In genomic region chr2:85323351-85323987, GRCh38 we compare ENCODE assay signal across 14 cellular contexts. TPM values are rescaled to one million over a fixed set of nuclear protein-coding genes. Genes with fewer than 3 reads are reported as not detected.
DNase-seq lines count a peak whose midpoint lies in the region; ATAC-seq, FAIRE-seq and TF ChIP-seq lines count a peak whose summit lies in the region.
"Had no signal": no experiment of that assay in that cellular context is flagged by ENCODE, and none has a peak within 500 bp of the region (broad histone marks: within the 10 kb centered on the region; RNA-seq: fewer than 3 reads in every experiment).

No MANE protein-coding gene starts in this region.

- peaks cover 14 to 27% of the 10 kb centered on the region in 2 donors for H3K4me1 ChIP-seq in kidney (ENCODE audit: control insufficient read depth in 1 of 2, insufficient read depth in 1 of 2, low read depth in 1 of 2, low read length in 2 of 2)

- no peak for DNase-seq in activated naive CD4-positive, alpha-beta T cell (lab: John Stamatoyannopoulos, UW)
- DNase-seq in left lobe of liver (ENCODE audit: low spot score) (peak; percentile 68), HPDE6-E6E7 (ENCODE audit: extremely low spot score) (no peak), 8988T (no peak), kidney (no peak)
- DNase-seq: MG63; midbrain; NK-92 treated with Interleukin-12 subunit alpha and Interleukin-12 subunit beta, amount 100 ng/mL, for 24 hours had no signal

- H3K36me3 Mint-ChIP-seq in activated naive CD4-positive, alpha-beta T cell treated with anti-CD3 and anti-CD28 coated beads, Interleukin-2, amount 50 U/mL, for 24 hours = peaks cover 45% of the 10 kb centered on the region
- peaks cover 100% of the 10 kb centered on the region for H3K36me3 Mint-ChIP-seq in activated T-helper 17 cell treated with anti-CD3 and anti-CD28 coated beads, Interleukin-2, amount 50 U/mL, for 72 hours (ENCODE audit: low read depth)

- peak overlapping the region in 1 of 2 donors; percentile 15 for H3K27ac ChIP-seq in kidney (ENCODE audit: low read depth in 2 of 2, low read length in 2 of 2)
- H3K27ac ChIP-seq: tibial artery, VCaP had no signal

- H3K27ac Mint-ChIP-seq in activated naive CD4-positive, alpha-beta T cell treated with anti-CD3 and anti-CD28 coated beads, Interleukin-2, amount 50 U/mL, for 24 hours = peak overlapping the region; percentile 83
- peak overlapping the region; percentile 80 for H3K27ac Mint-ChIP-seq in activated T-helper 17 cell treated with anti-CD3 and anti-CD28 coated beads, Interleukin-2, amount 50 U/mL, for 72 hours
- H3K27ac Mint-ChIP-seq: progenitor cell of endocrine pancreas had no signal

- no peak for ATAC-seq in activated T-helper 17 cell treated with anti-CD3 and anti-CD28 coated beads, Interleukin-2, amount 50 U/mL, for 72 hours (replicated peaks)
- ATAC-seq in left lobe of liver = peak; percentile 23
- no peak for ATAC-seq in GM18520 (IDR thresholded peaks at IDR 0.05; ENCODE audit: unreplicated experiment)

- peak overlapping the region; percentile 99 for H3K4me3 Mint-ChIP-seq in activated naive CD4-positive, alpha-beta T cell treated with anti-CD3 and anti-CD28 coated beads, Interleukin-2, amount 50 U/mL, for 24 hours
- peak overlapping the region; percentile 97 for H3K4me3 Mint-ChIP-seq in activated T-helper 17 cell treated with anti-CD3 and anti-CD28 coated beads, Interleukin-2, amount 50 U/mL, for 72 hours

- H3K36me3 ChIP-seq in kidney (ENCODE audit: control insufficient read depth in 1 of 2, insufficient read depth in 2 of 2, low read length in 2 of 2) = peaks cover 30 to 39% of the 10 kb centered on the region in 2 donors

- peak overlapping the region in 1 of 2 donors; percentile 12 for H3K4me3 ChIP-seq in kidney (ENCODE audit: low read length in 2 of 2)
- H3K4me3 ChIP-seq: MG63, tibial artery had no signal

- TF ChIP-seq CTCF in kidney (IDR thresholded peaks at IDR 0.05; ENCODE audit: borderline replicate concordance, extremely low read depth, insufficient read depth) = no peak

- no peaks in the 10 kb centered on the region for H3K9me3 ChIP-seq in kidney (ENCODE audit: control insufficient read depth in 1 of 2, low read length in 2 of 2)
- H3K9me3 ChIP-seq: MG63, tibial artery had no signal

- no peak overlapping the region for H3K9ac ChIP-seq in kidney (ENCODE audit: low read length in 2 of 2)

- intact Hi-C loops in kidney (cut with DNase I) = no loop called here

- no peaks in the 10 kb centered on the region for H3K9me3 Mint-ChIP-seq in activated naive CD4-positive, alpha-beta T cell treated with anti-CD3 and anti-CD28 coated beads, Interleukin-2, amount 50 U/mL, for 24 hours
- no peaks in the 10 kb centered on the region for H3K9me3 Mint-ChIP-seq in activated T-helper 17 cell treated with anti-CD3 and anti-CD28 coated beads, Interleukin-2, amount 50 U/mL, for 72 hours

- peaks cover 76% of the 10 kb centered on the region for H3K4me1 Mint-ChIP-seq in activated naive CD4-positive, alpha-beta T cell treated with anti-CD3 and anti-CD28 coated beads, Interleukin-2, amount 50 U/mL, for 24 hours
- H3K4me1 Mint-ChIP-seq in activated T-helper 17 cell treated with anti-CD3 and anti-CD28 coated beads, Interleukin-2, amount 50 U/mL, for 72 hours = peaks cover 56% of the 10 kb centered on the region

- FAIRE-seq in kidney (lab: Jason Lieb, UNC) = no peak

- no peaks in the 10 kb centered on the region for H3K27me3 Mint-ChIP-seq in activated naive CD4-positive, alpha-beta T cell treated with anti-CD3 and anti-CD28 coated beads, Interleukin-2, amount 50 U/mL, for 24 hours
- H3K27me3 Mint-ChIP-seq in activated T-helper 17 cell treated with anti-CD3 and anti-CD28 coated beads, Interleukin-2, amount 50 U/mL, for 72 hours = no peaks in the 10 kb centered on the region
- H3K27me3 Mint-ChIP-seq: progenitor cell of endocrine pancreas had no signal

RNA-seq across cellular contexts. Expression of gene TGOLN2, which starts 4.3 kb away (rescaled TPM):
- 100 to 1,000 TPM; 109 to 139 TPM for total RNA-seq in activated T-helper 17 cell treated with anti-CD3 and anti-CD28 coated beads, Interleukin-2, amount 50 U/mL, for 72 hours
- total RNA-seq in left lobe of liver (89.6 TPM), kidney (175 TPM)
- 71.8 TPM for polyA plus RNA-seq in kidney (ENCODE audit: insufficient read depth, low read depth, low replicate concordance)

RNA-seq across cellular contexts. Expression of gene RETSAT, which starts 30.9 kb away (rescaled TPM):
- total RNA-seq in activated T-helper 17 cell treated with anti-CD3 and anti-CD28 coated beads, Interleukin-2, amount 50 U/mL, for 72 hours = 10 to 100 TPM; 28.4 to 34.5 TPM
- total RNA-seq in left lobe of liver = 113 TPM
- total RNA-seq in kidney = 53.9 TPM
- polyA plus RNA-seq in kidney (ENCODE audit: insufficient read depth, low read depth, low replicate concordance) = 42.9 TPM

RNA-seq across cellular contexts. Expression of gene ELMOD3, which starts 31.1 kb away (rescaled TPM):
- 10 to 100 TPM; 13.4 to 17.5 TPM for total RNA-seq in activated T-helper 17 cell treated with anti-CD3 and anti-CD28 coated beads, Interleukin-2, amount 50 U/mL, for 72 hours
- total RNA-seq in left lobe of liver (12.7 TPM), kidney (15.3 TPM)
- 17.0 TPM for polyA plus RNA-seq in kidney (ENCODE audit: insufficient read depth, low read depth, low replicate concordance)
